Comparison of ENCODE assay signal across 11 cellular contexts in the genomic region with DNA sequence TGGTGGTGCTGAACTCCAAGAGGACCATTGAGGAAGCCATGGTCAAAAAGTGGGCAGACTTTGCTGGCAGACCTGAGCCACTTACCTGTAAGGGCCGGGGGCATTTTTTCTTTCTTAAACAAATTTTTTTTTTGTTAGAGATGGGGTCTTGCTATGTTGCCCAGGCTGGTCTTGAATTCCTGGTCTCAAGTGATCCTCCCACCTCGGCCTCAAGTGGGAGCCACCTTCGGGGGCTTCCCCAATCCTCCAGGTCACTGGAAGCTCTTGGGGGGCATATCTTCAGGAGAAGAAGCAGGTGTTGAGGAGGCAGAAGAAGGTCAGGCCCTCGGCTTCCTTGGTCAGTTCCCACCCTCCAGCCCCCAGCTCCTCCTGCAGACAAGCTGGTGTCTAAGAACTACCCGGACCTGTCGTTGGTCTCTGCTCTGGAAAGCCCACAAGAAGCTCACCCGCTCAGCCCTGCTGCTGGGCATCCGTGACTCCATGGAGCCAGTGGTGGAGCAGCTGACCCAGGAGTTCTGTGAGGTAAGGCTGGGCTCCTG. TPM values are rescaled to one million over a fixed set of nuclear protein-coding genes. Genes with fewer than 3 reads are reported as not detected.
A peak's percentile ranks its signal among the peaks of the same experiment; 100 is the strongest.
DNase-seq lines count a peak whose midpoint lies in the region; TF ChIP-seq lines count a peak whose summit lies in the region.
"Not testable (repeated sequence)": the region's sequence is repeated elsewhere in the genome, so short reads cannot be mapped to it uniquely, and the experiment has no call there.
"Had no signal": no experiment of that assay in that cellular context is flagged by ENCODE, and none has a peak within 500 bp of the region (broad histone marks: within the 10 kb centered on the region; RNA-seq: fewer than 3 reads in every experiment).

No MANE protein-coding gene starts in this region.

- H3K4me3 ChIP-seq in WERI-Rb-1 (ENCODE audit: low read depth, low read length); neural progenitor cell: not testable (repeated sequence)

- not testable (repeated sequence) for H3K27me3 Mint-ChIP-seq in chondrocyte (ENCODE audit: low read depth); neural progenitor cell (ENCODE audit: insufficient read depth, low read depth)

- H3F3A ChIP-seq in neural progenitor cell (ENCODE audit: low read depth) = not testable (repeated sequence)

- H3K9me3 Mint-ChIP-seq in chondrocyte (ENCODE audit: low read depth); neural progenitor cell: not testable (repeated sequence)

- not testable (repeated sequence) for H3K4me1 ChIP-seq in neural progenitor cell

- H3K27me3 ChIP-seq in WERI-Rb-1 (ENCODE audit: insufficient read depth, low read depth, severe bottlenecking); neural progenitor cell: not testable (repeated sequence)

- DNase-seq in GM13977 (ENCODE audit: low spot score) (peak; percentile 3), WERI-Rb-1 (peak; percentile 7), chondrocyte (ENCODE audit: low spot score) (peak; percentile 53), iPS-NIHi7 (ENCODE audit: extremely low spot score) (peak; percentile 1), neural progenitor cell (ENCODE audit: low spot score) (peak; percentile 0)
- DNase-seq in activated effector memory CD4-positive, alpha-beta T cell treated with anti-CD3 and anti-CD28 coated beads, Interleukin-2, amount 50 U/mL, for 16 hours = peak; percentile 47
- DNase-seq in stimulated activated CD4-positive, alpha-beta T cell treated with anti-CD3 and anti-CD28 coated beads, Interleukin-4, amount 100 ng/mL, for 24 hours = peak; percentile 1

- not testable (repeated sequence) for H4K20me1 ChIP-seq in neural progenitor cell (ENCODE audit: low read depth)

- not testable (repeated sequence) for TF ChIP-seq CTCF in GM13977 (IDR thresholded peaks at IDR 0.05; ENCODE audit: extremely low read depth, insufficient read depth, missing control alignments); WERI-Rb-1 (IDR thresholded peaks at IDR 0.05; ENCODE audit: low read depth, low read length); chondrocyte (IDR thresholded peaks at IDR 0.05); neural progenitor cell (IDR thresholded peaks at IDR 0.05)

- not testable (repeated sequence) for H3K36me3 Mint-ChIP-seq in chondrocyte (ENCODE audit: low read depth); neural progenitor cell

- H3K27ac ChIP-seq in WERI-Rb-1, neural progenitor cell: not testable (repeated sequence)

- H3K9ac ChIP-seq in neural progenitor cell = not testable (repeated sequence)

- H3K4me2 ChIP-seq in neural progenitor cell = not testable (repeated sequence)

- H3K4me1 Mint-ChIP-seq in chondrocyte (ENCODE audit: low read depth); neural progenitor cell: not testable (repeated sequence)

- H2AFZ ChIP-seq in neural progenitor cell (replicated peaks) = not testable (repeated sequence)

- in situ Hi-C loops in GM13977 (cut with MboI; ENCODE audit: low pct_unique_long_range_greater_than_20kb, low sequenced_read_pairs, unreplicated experiment) = not testable (repeated sequence)

- not testable (repeated sequence) for H3K4me3 Mint-ChIP-seq in chondrocyte (ENCODE audit: unreplicated experiment); neural progenitor cell

- not testable (repeated sequence) for H3K79me2 ChIP-seq in neural progenitor cell (ENCODE audit: low read depth)

- H3K9me3 ChIP-seq in WERI-Rb-1 (ENCODE audit: severe bottlenecking); neural progenitor cell (ENCODE audit: low read depth): not testable (repeated sequence)

- H3K36me3 ChIP-seq in WERI-Rb-1, neural progenitor cell: not testable (repeated sequence)

- not testable (repeated sequence) for H3K27ac Mint-ChIP-seq in chondrocyte (ENCODE audit: unreplicated experiment); neural progenitor cell

RNA-seq across cellular contexts. Expression of a gene that starts 8.5 kb away (rescaled TPM):
- total RNA-seq in chondrocyte = 7.3 to 10.3 TPM (median 9.6 TPM) in 3 replicates
- 0.30 and 1.5 TPM in 2 replicates for total RNA-seq in neural progenitor cell (ENCODE audit: low replicate concordance)

RNA-seq across cellular contexts. Expression of a gene that starts 24.2 kb away (rescaled TPM):
- 7.2 to 13.3 TPM (median 10.5 TPM) in 3 replicates for total RNA-seq in chondrocyte
- total RNA-seq in neural progenitor cell (ENCODE audit: low replicate concordance) = 1.7 and 4.3 TPM in 2 replicates
- total RNA-seq: HT1080 had no signal

RNA-seq across cellular contexts. Expression of a gene that starts 32.2 kb away (rescaled TPM):
- 0.30 to 0.68 TPM (median 0.41 TPM) in 3 replicates for total RNA-seq in chondrocyte
- total RNA-seq in neural progenitor cell (ENCODE audit: low replicate concordance) = 0.09 TPM in 1 of 2 replicates, not detected in the other
- total RNA-seq: H9, HT1080, M059J, OCI-LY7 had no signal

RNA-seq across cellular contexts. Expression of a gene that starts 34.1 kb away (rescaled TPM):
- total RNA-seq in chondrocyte = 15.8 to 25.9 TPM (median 19.3 TPM) in 3 replicates
- 10.2 and 23.0 TPM in 2 replicates for total RNA-seq in neural progenitor cell (ENCODE audit: low replicate concordance)

RNA-seq across cellular contexts. Expression of a gene that starts 47.1 kb away (rescaled TPM):
- total RNA-seq in chondrocyte = 56.9 to 85.6 TPM (median 61.2 TPM) in 3 replicates
- total RNA-seq in neural progenitor cell (ENCODE audit: low replicate concordance) = 21.0 and 50.5 TPM in 2 replicates

Comparison
In these comparisons a context has a peak if more than half of its experiments do, and no peak if none do; other contexts are left out.
1. DNase-seq: peak in every context shown above with its lines; median percentile 53 in chondrocyte; 47 in activated effector memory CD4-positive, alpha-beta T cell treated with anti-CD3 and anti-CD28 coated beads, Interleukin-2, amount 50 U/mL, for 16 hours; 7 in WERI-Rb-1; 3 in GM13977; 1 in iPS-NIHi7; 1 in stimulated activated CD4-positive, alpha-beta T cell treated with anti-CD3 and anti-CD28 coated beads, Interleukin-4, amount 100 ng/mL, for 24 hours; 0 in neural progenitor cell.